ENCODE assay signal across 1 cellular context in the genomic region with DNA sequence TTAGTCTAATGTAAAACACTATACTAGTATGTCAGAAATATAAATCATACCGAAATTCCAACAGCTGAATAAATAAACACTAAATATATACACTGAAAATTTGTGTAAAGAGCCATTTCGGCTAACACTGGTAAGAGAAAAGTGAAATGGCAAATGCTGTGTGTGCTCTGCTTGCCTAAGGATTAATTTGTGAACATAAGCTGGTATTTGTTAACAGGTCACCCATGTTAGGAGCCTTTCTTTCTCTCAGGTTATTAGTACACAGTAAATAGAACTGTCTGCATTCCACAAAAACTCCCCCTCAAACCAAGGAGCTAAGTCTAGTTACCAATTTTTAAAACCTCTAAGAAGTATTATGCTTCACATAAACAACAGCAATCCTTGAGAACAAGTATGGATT.
TF ChIP-seq lines count a peak whose summit lies in the region.

No MANE protein-coding gene starts in this region.

TF ChIP-seq in HepG2, 621 proteins besides CTCF, POLR2A, EP300 and RAD21 (continued from another document and continues in another):
- TF ChIP-seq, protein P1, sequence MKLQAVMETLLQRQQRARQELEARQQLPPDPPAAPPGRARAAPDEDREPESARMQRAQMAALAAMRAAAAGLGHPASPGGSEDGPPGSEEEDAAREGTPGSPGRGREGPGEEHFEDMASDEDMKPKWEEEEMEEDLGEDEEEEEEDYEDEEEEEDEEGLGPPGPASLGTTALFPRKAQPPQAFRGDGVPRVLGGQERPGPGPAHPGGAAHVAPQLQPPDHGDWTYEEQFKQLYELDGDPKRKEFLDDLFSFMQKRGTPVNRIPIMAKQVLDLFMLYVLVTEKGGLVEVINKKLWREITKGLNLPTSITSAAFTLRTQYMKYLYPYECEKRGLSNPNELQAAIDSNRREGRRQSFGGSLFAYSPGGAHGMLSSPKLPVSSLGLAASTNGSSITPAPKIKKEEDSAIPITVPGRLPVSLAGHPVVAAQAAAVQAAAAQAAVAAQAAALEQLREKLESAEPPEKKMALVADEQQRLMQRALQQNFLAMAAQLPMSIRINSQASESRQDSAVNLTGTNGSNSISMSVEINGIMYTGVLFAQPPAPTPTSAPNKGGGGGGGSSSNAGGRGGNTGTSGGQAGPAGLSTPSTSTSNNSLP (IDR thresholded peaks at IDR 0.05; ENCODE audit: low read depth, low read length): peak; percentile 55
- TF ChIP-seq CCAR2 (optimal IDR thresholded peaks at IDR 0.05; ENCODE audit: low read depth, low read length) (no peak), ZFP1 (CRISPR knock-in tag; IDR thresholded peaks at IDR 0.05) (0 out of 2 replicates have a peak, but pooled peaks have one; percentile 29), TBX2 (CRISPR knock-in tag; IDR thresholded peaks at IDR 0.05; ENCODE audit: borderline replicate concordance) (peak; percentile 45; the same call in 1 of the 2 replicates), SIX4 (CRISPR knock-in tag; IDR thresholded peaks at IDR 0.05) (no peak), RBM39 (IDR thresholded peaks at IDR 0.05; ENCODE audit: low read depth, low read length, poor library complexity, severe bottlenecking) (no peak), PLRG1 (conservative IDR thresholded peaks at IDR 0.05) (no peak), CCDC6 (CRISPR knock-in tag; IDR thresholded peaks at IDR 0.05) (no peak), FOXP1 (IDR thresholded peaks at IDR 0.05) (peak; percentile 66; the same call in 1 of the 2 replicates), FOXP1 (CRISPR knock-in tag; IDR thresholded peaks at IDR 0.05) (peak; percentile 86), ZNF572 (CRISPR knock-in tag; IDR thresholded peaks at IDR 0.05) (no peak), KAT7 (CRISPR knock-in tag; IDR thresholded peaks at IDR 0.05; ENCODE audit: borderline replicate concordance) (no peak), ZNF558 (CRISPR knock-in tag; IDR thresholded peaks at IDR 0.05; ENCODE audit: borderline replicate concordance) (no peak), ZFYVE20 (CRISPR knock-in tag; IDR thresholded peaks at IDR 0.05; ENCODE audit: borderline replicate concordance, low read depth) (no peak), AKAP8 (CRISPR knock-in tag; IDR thresholded peaks at IDR 0.05) (no peak), SOX13 (IDR thresholded peaks at IDR 0.05) (0 out of 2 replicates have a peak, but pooled peaks have one; percentile 15), SOX13 (CRISPR knock-in tag; conservative IDR thresholded peaks at IDR 0.05 in 1 of 2, IDR thresholded peaks at IDR 0.05 in 1 of 2) (peak in 1 of 2 experiments; percentile 80; a peak in 1 of 4 replicates), CBX1 (IDR thresholded peaks at IDR 0.05; ENCODE audit: low read depth) (no peak), SOX6 (IDR thresholded peaks at IDR 0.05) (no peak), SOX6 (CRISPR knock-in tag; IDR thresholded peaks at IDR 0.05) (peak; percentile 70; the same call in 1 of the 2 replicates), FOXA3 (CRISPR knock-in tag; IDR thresholded peaks at IDR 0.05) (peak; percentile 89), MIXL1 (CRISPR knock-in tag; IDR thresholded peaks at IDR 0.05) (peak; percentile 82; the same call in 1 of the 2 replicates), RNF2 (conservative IDR thresholded peaks at IDR 0.05; ENCODE audit: low read depth) (no peak), FOXA1 (IDR thresholded peaks at IDR 0.05) (peak; percentile 71), FOXA1 (CRISPR knock-in tag; IDR thresholded peaks at IDR 0.05) (peak; percentile 79), RFXANK (CRISPR knock-in tag; IDR thresholded peaks at IDR 0.05) (no peak), ISL2 (CRISPR knock-in tag; IDR thresholded peaks at IDR 0.05) (peak; percentile 67; the same call in 1 of the 2 replicates), BCL6 (CRISPR knock-in tag; IDR thresholded peaks at IDR 0.05) (peak; percentile 82), SAP130 (CRISPR knock-in tag; IDR thresholded peaks at IDR 0.05; ENCODE audit: low read depth) (peak; percentile 52), SIX1 (CRISPR knock-in tag; IDR thresholded peaks at IDR 0.05; ENCODE audit: borderline replicate concordance) (peak; percentile 49; the same call in 1 of the 2 replicates)
- TF ChIP-seq, protein P2, sequence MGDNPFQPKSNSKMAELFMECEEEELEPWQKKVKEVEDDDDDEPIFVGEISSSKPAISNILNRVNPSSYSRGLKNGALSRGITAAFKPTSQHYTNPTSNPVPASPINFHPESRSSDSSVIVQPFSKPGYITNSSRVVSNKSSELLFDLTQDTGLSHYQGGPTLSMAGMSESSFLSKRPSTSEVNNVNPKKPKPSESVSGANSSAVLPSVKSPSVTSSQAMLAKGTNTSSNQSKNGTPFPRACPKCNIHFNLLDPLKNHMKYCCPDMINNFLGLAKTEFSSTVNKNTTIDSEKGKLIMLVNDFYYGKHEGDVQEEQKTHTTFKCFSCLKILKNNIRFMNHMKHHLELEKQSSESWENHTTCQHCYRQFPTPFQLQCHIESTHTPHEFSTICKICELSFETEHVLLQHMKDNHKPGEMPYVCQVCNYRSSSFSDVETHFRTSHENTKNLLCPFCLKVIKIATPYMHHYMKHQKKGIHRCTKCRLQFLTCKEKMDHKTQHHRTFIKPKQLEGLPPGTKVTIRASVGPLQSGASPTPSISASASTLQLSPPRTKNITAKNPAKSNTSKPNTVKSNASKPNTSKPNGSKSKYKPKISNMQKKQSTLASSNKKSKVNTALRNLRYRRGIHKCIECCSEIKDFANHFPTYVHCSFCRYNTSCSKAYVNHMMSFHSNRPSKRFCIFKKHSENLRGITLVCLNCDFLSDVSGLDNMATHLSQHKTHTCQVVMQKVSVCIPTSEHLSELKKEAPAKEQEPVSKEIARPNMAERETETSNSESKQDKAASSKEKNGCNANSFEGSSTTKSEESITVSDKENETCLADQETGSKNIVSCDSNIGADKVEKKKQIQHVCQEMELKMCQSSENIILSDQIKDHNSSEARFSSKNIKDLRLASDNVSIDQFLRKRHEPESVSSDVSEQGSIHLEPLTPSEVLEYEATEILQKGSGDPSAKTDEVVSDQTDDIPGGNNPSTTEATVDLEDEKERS (CRISPR knock-in tag; IDR thresholded peaks at IDR 0.05): 0 out of 2 replicates have a peak, but pooled peaks have one; percentile 60
- TF ChIP-seq, protein P3, sequence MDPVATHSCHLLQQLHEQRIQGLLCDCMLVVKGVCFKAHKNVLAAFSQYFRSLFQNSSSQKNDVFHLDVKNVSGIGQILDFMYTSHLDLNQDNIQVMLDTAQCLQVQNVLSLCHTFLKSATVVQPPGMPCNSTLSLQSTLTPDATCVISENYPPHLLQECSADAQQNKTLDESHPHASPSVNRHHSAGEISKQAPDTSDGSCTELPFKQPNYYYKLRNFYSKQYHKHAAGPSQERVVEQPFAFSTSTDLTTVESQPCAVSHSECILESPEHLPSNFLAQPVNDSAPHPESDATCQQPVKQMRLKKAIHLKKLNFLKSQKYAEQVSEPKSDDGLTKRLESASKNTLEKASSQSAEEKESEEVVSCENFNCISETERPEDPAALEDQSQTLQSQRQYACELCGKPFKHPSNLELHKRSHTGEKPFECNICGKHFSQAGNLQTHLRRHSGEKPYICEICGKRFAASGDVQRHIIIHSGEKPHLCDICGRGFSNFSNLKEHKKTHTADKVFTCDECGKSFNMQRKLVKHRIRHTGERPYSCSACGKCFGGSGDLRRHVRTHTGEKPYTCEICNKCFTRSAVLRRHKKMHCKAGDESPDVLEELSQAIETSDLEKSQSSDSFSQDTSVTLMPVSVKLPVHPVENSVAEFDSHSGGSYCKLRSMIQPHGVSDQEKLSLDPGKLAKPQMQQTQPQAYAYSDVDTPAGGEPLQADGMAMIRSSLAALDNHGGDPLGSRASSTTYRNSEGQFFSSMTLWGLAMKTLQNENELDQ (CRISPR knock-in tag; IDR thresholded peaks at IDR 0.05; ENCODE audit: borderline replicate concordance): no peak
- TF ChIP-seq, protein P4, sequence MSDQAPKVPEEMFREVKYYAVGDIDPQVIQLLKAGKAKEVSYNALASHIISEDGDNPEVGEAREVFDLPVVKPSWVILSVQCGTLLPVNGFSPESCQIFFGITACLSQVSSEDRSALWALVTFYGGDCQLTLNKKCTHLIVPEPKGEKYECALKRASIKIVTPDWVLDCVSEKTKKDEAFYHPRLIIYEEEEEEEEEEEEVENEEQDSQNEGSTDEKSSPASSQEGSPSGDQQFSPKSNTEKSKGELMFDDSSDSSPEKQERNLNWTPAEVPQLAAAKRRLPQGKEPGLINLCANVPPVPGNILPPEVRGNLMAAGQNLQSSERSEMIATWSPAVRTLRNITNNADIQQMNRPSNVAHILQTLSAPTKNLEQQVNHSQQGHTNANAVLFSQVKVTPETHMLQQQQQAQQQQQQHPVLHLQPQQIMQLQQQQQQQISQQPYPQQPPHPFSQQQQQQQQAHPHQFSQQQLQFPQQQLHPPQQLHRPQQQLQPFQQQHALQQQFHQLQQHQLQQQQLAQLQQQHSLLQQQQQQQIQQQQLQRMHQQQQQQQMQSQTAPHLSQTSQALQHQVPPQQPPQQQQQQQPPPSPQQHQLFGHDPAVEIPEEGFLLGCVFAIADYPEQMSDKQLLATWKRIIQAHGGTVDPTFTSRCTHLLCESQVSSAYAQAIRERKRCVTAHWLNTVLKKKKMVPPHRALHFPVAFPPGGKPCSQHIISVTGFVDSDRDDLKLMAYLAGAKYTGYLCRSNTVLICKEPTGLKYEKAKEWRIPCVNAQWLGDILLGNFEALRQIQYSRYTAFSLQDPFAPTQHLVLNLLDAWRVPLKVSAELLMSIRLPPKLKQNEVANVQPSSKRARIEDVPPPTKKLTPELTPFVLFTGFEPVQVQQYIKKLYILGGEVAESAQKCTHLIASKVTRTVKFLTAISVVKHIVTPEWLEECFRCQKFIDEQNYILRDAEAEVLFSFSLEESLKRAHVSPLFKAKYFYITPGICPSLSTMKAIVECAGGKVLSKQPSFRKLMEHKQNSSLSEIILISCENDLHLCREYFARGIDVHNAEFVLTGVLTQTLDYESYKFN (CRISPR knock-in tag; conservative IDR thresholded peaks at IDR 0.05): peak; percentile 48
- TF ChIP-seq, protein P5, sequence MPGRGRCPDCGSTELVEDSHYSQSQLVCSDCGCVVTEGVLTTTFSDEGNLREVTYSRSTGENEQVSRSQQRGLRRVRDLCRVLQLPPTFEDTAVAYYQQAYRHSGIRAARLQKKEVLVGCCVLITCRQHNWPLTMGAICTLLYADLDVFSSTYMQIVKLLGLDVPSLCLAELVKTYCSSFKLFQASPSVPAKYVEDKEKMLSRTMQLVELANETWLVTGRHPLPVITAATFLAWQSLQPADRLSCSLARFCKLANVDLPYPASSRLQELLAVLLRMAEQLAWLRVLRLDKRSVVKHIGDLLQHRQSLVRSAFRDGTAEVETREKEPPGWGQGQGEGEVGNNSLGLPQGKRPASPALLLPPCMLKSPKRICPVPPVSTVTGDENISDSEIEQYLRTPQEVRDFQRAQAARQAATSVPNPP (CRISPR knock-in tag; IDR thresholded peaks at IDR 0.05): no peak
- TF ChIP-seq, protein P6, sequence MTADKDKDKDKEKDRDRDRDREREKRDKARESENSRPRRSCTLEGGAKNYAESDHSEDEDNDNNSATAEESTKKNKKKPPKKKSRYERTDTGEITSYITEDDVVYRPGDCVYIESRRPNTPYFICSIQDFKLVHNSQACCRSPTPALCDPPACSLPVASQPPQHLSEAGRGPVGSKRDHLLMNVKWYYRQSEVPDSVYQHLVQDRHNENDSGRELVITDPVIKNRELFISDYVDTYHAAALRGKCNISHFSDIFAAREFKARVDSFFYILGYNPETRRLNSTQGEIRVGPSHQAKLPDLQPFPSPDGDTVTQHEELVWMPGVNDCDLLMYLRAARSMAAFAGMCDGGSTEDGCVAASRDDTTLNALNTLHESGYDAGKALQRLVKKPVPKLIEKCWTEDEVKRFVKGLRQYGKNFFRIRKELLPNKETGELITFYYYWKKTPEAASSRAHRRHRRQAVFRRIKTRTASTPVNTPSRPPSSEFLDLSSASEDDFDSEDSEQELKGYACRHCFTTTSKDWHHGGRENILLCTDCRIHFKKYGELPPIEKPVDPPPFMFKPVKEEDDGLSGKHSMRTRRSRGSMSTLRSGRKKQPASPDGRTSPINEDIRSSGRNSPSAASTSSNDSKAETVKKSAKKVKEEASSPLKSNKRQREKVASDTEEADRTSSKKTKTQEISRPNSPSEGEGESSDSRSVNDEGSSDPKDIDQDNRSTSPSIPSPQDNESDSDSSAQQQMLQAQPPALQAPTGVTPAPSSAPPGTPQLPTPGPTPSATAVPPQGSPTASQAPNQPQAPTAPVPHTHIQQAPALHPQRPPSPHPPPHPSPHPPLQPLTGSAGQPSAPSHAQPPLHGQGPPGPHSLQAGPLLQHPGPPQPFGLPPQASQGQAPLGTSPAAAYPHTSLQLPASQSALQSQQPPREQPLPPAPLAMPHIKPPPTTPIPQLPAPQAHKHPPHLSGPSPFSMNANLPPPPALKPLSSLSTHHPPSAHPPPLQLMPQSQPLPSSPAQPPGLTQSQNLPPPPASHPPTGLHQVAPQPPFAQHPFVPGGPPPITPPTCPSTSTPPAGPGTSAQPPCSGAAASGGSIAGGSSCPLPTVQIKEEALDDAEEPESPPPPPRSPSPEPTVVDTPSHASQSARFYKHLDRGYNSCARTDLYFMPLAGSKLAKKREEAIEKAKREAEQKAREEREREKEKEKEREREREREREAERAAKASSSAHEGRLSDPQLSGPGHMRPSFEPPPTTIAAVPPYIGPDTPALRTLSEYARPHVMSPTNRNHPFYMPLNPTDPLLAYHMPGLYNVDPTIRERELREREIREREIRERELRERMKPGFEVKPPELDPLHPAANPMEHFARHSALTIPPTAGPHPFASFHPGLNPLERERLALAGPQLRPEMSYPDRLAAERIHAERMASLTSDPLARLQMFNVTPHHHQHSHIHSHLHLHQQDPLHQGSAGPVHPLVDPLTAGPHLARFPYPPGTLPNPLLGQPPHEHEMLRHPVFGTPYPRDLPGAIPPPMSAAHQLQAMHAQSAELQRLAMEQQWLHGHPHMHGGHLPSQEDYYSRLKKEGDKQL (CRISPR knock-in tag; IDR thresholded peaks at IDR 0.05; ENCODE audit: low read depth): peak; percentile 70; the same call in 1 of the 2 replicates
- TF ChIP-seq, protein P7, sequence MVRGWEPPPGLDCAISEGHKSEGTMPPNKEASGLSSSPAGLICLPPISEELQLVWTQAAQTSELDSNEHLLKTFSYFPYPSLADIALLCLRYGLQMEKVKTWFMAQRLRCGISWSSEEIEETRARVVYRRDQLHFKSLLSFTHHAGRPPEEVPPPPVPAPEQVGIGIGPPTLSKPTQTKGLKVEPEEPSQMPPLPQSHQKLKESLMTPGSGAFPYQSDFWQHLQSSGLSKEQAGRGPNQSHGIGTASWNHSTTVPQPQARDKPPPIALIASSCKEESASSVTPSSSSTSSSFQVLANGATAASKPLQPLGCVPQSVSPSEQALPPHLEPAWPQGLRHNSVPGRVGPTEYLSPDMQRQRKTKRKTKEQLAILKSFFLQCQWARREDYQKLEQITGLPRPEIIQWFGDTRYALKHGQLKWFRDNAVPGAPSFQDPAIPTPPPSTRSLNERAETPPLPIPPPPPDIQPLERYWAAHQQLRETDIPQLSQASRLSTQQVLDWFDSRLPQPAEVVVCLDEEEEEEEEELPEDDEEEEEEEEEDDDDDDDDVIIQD (CRISPR knock-in tag; IDR thresholded peaks at IDR 0.05; ENCODE audit: low read depth): 0 out of 2 replicates have a peak, but pooled peaks have one; percentile 23
